8 cellular contexts compared by ENCODE assay signal in the genomic region with DNA sequence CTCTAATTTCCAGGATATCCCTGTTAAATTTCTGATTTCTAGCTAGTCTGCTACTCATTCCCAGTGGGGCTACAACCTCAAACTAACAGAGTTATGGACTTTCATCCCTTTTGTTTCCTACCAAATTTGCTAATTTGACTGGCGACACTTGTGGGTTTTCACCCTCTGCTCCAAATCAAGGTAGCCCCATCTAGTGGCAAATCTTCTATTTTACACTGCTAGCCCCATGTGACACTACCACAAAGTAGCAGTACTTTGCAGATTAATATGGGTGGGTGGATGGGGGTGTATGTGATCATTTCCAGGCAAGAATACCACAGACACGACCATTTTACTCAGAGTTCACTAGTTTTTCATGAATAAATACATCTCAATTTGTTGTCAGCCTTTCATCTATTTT.
DNase-seq lines count a peak whose midpoint lies in the region; ATAC-seq lines count a peak whose summit lies in the region.

No MANE protein-coding gene starts in this region.

- DNase-seq in ELR (ENCODE audit: low read depth), result peak; percentile 52
- DNase-seq in HT1080 (ENCODE audit: low read depth), result peak; percentile 1
- DNase-seq in activated CD4-positive, alpha-beta T cell treated with anti-CD3 and anti-CD28 coated beads for 48 hours, result peak; percentile 13
- peak; percentile 48 for DNase-seq in kidney tubule cell (ENCODE audit: low spot score)
- no peak for DNase-seq in NCI-H2029 (lab: John Stamatoyannopoulos, UW)
- DNase-seq in NCI-H774 (lab: John Stamatoyannopoulos, UW), result no peak
- no peak for DNase-seq in cerebellar cortex (ENCODE audit: low spot score)

- ATAC-seq in GM19468 (IDR thresholded peaks at IDR 0.05; ENCODE audit: extremely low read depth, unreplicated experiment), result peak; percentile 58

Comparison
In these comparisons a context has a peak if more than half of its experiments do, and no peak if none do; other contexts are left out.
1. DNase-seq: peak in ELR (single experiment), HT1080 (single experiment), activated CD4-positive, alpha-beta T cell treated with anti-CD3 and anti-CD28 coated beads for 48 hours (single experiment) and kidney tubule cell (single experiment); none in NCI-H2029 (single experiment), NCI-H774 (single experiment) and cerebellar cortex (single experiment).